ENCODE assay signal across 8 cellular contexts in genomic region chr4:99947190-99947578, GRCh38. TPM values are rescaled to one million over a fixed set of nuclear protein-coding genes. Genes with fewer than 3 reads are reported as not detected.
DNase-seq lines count a peak whose midpoint lies in the region; ATAC-seq, FAIRE-seq and TF ChIP-seq lines count a peak whose summit lies in the region.

No MANE protein-coding gene starts in this region.

- no peak for TF ChIP-seq CTCF in 22Rv1 (IDR thresholded peaks at IDR 0.05)
- no peak for TF ChIP-seq CTCF in bronchial epithelial cell (IDR thresholded peaks at IDR 0.05; ENCODE audit: insufficient read depth, low read length, severe bottlenecking)

- H3K4me3 ChIP-seq in HUES6 (ENCODE audit: low read depth, low read length) = peak overlapping the region; percentile 84
- peak overlapping the region; percentile 91 for H3K4me3 ChIP-seq in bronchial epithelial cell (ENCODE audit: low read depth, low read length)
- peak overlapping the region; percentile 86 for H3K4me3 ChIP-seq in mesodermal cell (ENCODE audit: extremely low read depth, insufficient read depth, low read length, poor library complexity, severe bottlenecking)

- FAIRE-seq in bronchial epithelial cell (lab: Jason Lieb, UNC) = no peak

- WGBS in mesodermal cell (ENCODE audit: insufficient coverage in 2 of 2), 2 experiments = 9 to 12% methylated on average over 3 of the region's 8 CpGs

- peaks cover 22% of the 10 kb centered on the region for H3K4me1 ChIP-seq in HUES6 (ENCODE audit: control insufficient read depth, insufficient read depth, low read length)
- peaks cover 21% of the 10 kb centered on the region for H3K4me1 ChIP-seq in mesodermal cell (ENCODE audit: control insufficient read depth, insufficient read depth, low read length, poor library complexity, severe bottlenecking)

- H3K27ac ChIP-seq in 22Rv1 = peak overlapping the region; percentile 97
- H3K27ac ChIP-seq in HUES6 (ENCODE audit: low read depth, low read length) = peak overlapping the region; percentile 74; the same call in 1 of the 2 replicates
- H3K27ac ChIP-seq in mesodermal cell (ENCODE audit: low read depth, low read length, severe bottlenecking) = peak overlapping the region; percentile 79

- H3K27me3 ChIP-seq in HUES6 (ENCODE audit: control insufficient read depth, insufficient read depth, low read length) (no peaks in the 10 kb centered on the region), bronchial epithelial cell (ENCODE audit: control insufficient read depth, insufficient read depth, low read length) (no peaks in the 10 kb centered on the region)

- no peaks in the 10 kb centered on the region for H3K9me3 ChIP-seq in HUES6 (ENCODE audit: control insufficient read depth, insufficient read depth, low read depth, low read length)
- H3K9me3 ChIP-seq in mesodermal cell (ENCODE audit: control insufficient read depth, low read length) = no peaks in the 10 kb centered on the region

- H3K36me3 ChIP-seq in HUES6 (ENCODE audit: control insufficient read depth, insufficient read depth, low read length) (peaks cover 17% of the 10 kb centered on the region), bronchial epithelial cell (ENCODE audit: control insufficient read depth, insufficient read depth, low read length) (peaks cover 2% of the 10 kb centered on the region), mesodermal cell (ENCODE audit: control insufficient read depth, insufficient read depth, low read length) (peaks cover 26% of the 10 kb centered on the region)

- no peak for DNase-seq in bronchial epithelial cell (ENCODE audit: low read depth)
- no peak for DNase-seq in cerebellar cortex (ENCODE audit: low spot score)
- DNase-seq in NCI-H1048 (lab: John Stamatoyannopoulos, UW) = no peak
- no peak for DNase-seq in NK-92 (lab: John Stamatoyannopoulos, UW; ENCODE audit: unreplicated experiment)

- peak overlapping the region; percentile 89 for H3K9ac ChIP-seq in HUES6 (ENCODE audit: low read length)

- ATAC-seq in HG02588 (IDR thresholded peaks at IDR 0.05; ENCODE audit: unreplicated experiment) = no peak

RNA-seq across cellular contexts. Expression of gene DNAJB14, which starts 0.8 kb away (rescaled TPM):
- 32.1 and 32.9 TPM in 2 replicates for total RNA-seq in bronchial epithelial cell
- 26.1 TPM for polyA plus RNA-seq in mesodermal cell (2013, experiment 1 of 2)
- polyA plus RNA-seq in mesodermal cell (2013, experiment 2 of 2) = 27.8 TPM

RNA-seq across cellular contexts. Expression of gene H2AZ1, which starts 2.9 kb away (rescaled TPM):
- 222 and 276 TPM in 2 replicates for total RNA-seq in bronchial epithelial cell
- polyA plus RNA-seq in mesodermal cell (2013, experiment 1 of 2) = 527 TPM
- polyA plus RNA-seq in mesodermal cell (2013, experiment 2 of 2) = 557 TPM

RNA-seq across cellular contexts. Expression of gene LAMTOR3, which starts 53.0 kb away (rescaled TPM):
- 45.4 and 64.2 TPM in 2 replicates for total RNA-seq in bronchial epithelial cell
- polyA plus RNA-seq in mesodermal cell (2013, experiment 1 of 2) = 39.0 TPM
- polyA plus RNA-seq in mesodermal cell (2013, experiment 2 of 2) = 46.7 TPM
